12 cellular contexts compared by ENCODE assay signal in genomic region chr4:133149932-133150642, GRCh38. TPM values are rescaled to one million over a fixed set of nuclear protein-coding genes. Genes with fewer than 3 reads are reported as not detected.
DNase-seq lines count a peak whose midpoint lies in the region; ATAC-seq and TF ChIP-seq lines count a peak whose summit lies in the region.
"Had no signal": no experiment of that assay in that cellular context is flagged by ENCODE, and none has a peak within 500 bp of the region (broad histone marks: within the 10 kb centered on the region; RNA-seq: fewer than 3 reads in every experiment).

No MANE protein-coding gene starts in this region.

- H3K4me1 Mint-ChIP-seq in GM23338, result peaks cover 42% of the 10 kb centered on the region

- H3K27me3 ChIP-seq in A673 (replicated peaks; ENCODE audit: insufficient read depth, low read depth, low read length, poor library complexity), result no peaks in the 10 kb centered on the region
- peaks cover 92% of the 10 kb centered on the region for H3K27me3 ChIP-seq in GM23338 (ENCODE audit: insufficient read depth)
- peaks cover 42% of the 10 kb centered on the region for H3K27me3 ChIP-seq in endocrine pancreas (ENCODE audit: control insufficient read depth, insufficient read depth, low read length)
- no peaks in the 10 kb centered on the region for H3K27me3 ChIP-seq in neuron (ENCODE audit: insufficient read depth, low read length)

- H3K4me3 ChIP-seq in A673 (ENCODE audit: low read depth, low read length, poor library complexity, severe bottlenecking), result peak overlapping the region; percentile 63
- peak overlapping the region; percentile 69 for H3K4me3 ChIP-seq in GM23338
- H3K4me3 ChIP-seq in endocrine pancreas (ENCODE audit: control insufficient read depth, insufficient read depth, low read length), result peak overlapping the region; percentile 49
- H3K4me3 ChIP-seq in neuron (ENCODE audit: low read length), result peak overlapping the region; percentile 54

- peak overlapping the region; percentile 95 for H2AFZ ChIP-seq in GM23338
- no peak overlapping the region for H2AFZ ChIP-seq in neuron (ENCODE audit: low read depth, low read length)

- no peak for TF ChIP-seq CTCF in A673 (conservative IDR thresholded peaks at IDR 0.05; ENCODE audit: low read depth, low read length)
- no peak for TF ChIP-seq CTCF in GM23338 (conservative IDR thresholded peaks at IDR 0.05; ENCODE audit: low read depth in 2 of 2)

- H3K27ac ChIP-seq in A673 (ENCODE audit: low read depth, low read length, poor library complexity, severe bottlenecking), result peak overlapping the region; percentile 4
- H3K27ac ChIP-seq in GM23338 (ENCODE audit: low read depth), result no peak overlapping the region
- H3K27ac ChIP-seq: right lobe of liver had no signal

- H3K79me2 ChIP-seq in GM23338 (replicated peaks; ENCODE audit: insufficient read depth), result no peaks in the 10 kb centered on the region

- no peaks in the 10 kb centered on the region; the same call in 2 of the 3 replicates for H3K9me3 Mint-ChIP-seq in GM23338

- no TSS peak for BruUV-seq in A673 (replicated peaks; lab: Mats Ljungman, UMichigan)

- no peak for ATAC-seq in GM23338
- ATAC-seq in GM18519 (IDR thresholded peaks at IDR 0.05; ENCODE audit: low FRiP score, unreplicated experiment), result no peak
- no peak for ATAC-seq in GM19467 (IDR thresholded peaks at IDR 0.05; ENCODE audit: unreplicated experiment)
- ATAC-seq: effector memory CD8-positive, alpha-beta T cell; HCT116; right lobe of liver had no signal

- peak overlapping the region; percentile 68 for H3K4me3 Mint-ChIP-seq in GM23338

- H3F3A ChIP-seq in GM23338 (replicated peaks; ENCODE audit: low read depth), result no peaks in the 10 kb centered on the region

- H3K9me3 ChIP-seq in A673 (ENCODE audit: low read depth, low read length, poor library complexity, severe bottlenecking) (no peaks in the 10 kb centered on the region), endocrine pancreas (ENCODE audit: control insufficient read depth, low read length) (no peaks in the 10 kb centered on the region), neuron (ENCODE audit: low read length) (no peaks in the 10 kb centered on the region)
- H3K9me3 ChIP-seq: right lobe of liver had no signal

- H3K36me3 ChIP-seq in A673 (ENCODE audit: insufficient read depth, low read length, poor library complexity, severe bottlenecking) (no peaks in the 10 kb centered on the region), GM23338 (ENCODE audit: insufficient read depth) (no peaks in the 10 kb centered on the region), endocrine pancreas (ENCODE audit: control insufficient read depth, insufficient read depth, low read length) (no peaks in the 10 kb centered on the region), neuron (ENCODE audit: insufficient read depth, low read length) (no peaks in the 10 kb centered on the region)
- H3K36me3 ChIP-seq: right lobe of liver had no signal

- H3K4me2 ChIP-seq in GM23338, result peak overlapping the region; percentile 93

- H3K36me3 Mint-ChIP-seq in GM23338 (ENCODE audit: low read depth), result no peaks in the 10 kb centered on the region; the same call in 2 of the 3 replicates

- H3K9me2 ChIP-seq in GM23338 (ENCODE audit: insufficient read depth), result no peaks in the 10 kb centered on the region

- no peak overlapping the region for H3K27ac Mint-ChIP-seq in GM23338
- H3K27ac Mint-ChIP-seq: effector memory CD8-positive, alpha-beta T cell had no signal

- CTCF ChIA-PET in A673 (lab: Charles Lee), result no interaction called here

- H3K27me3 Mint-ChIP-seq in GM23338 (ENCODE audit: insufficient read depth, low read depth, poor library complexity), result peaks cover 78% of the 10 kb centered on the region

- H4K20me1 ChIP-seq in GM23338 (replicated peaks; ENCODE audit: insufficient read depth), result 0 out of 2 replicates have a peak, but pooled peaks cover 5% of the 10 kb centered on the region

- POLR2A ChIA-PET in A673 (lab: Charles Lee; ENCODE audit: low non-redundant PET), result no interaction called here

- no peak overlapping the region for H3K9ac ChIP-seq in endocrine pancreas (ENCODE audit: control insufficient read depth, insufficient read depth, low read length)

- intact Hi-C loops in A673 (cut with micrococcal nuclease; ENCODE audit: unreplicated experiment), result loop anchor here (5.0 kb wide), 3 partner anchors 167 to 1782 kb away; no protein-coding TSS in a partner anchor

- DNase-seq in A673 (ENCODE audit: low spot score) (peak; percentile 24), GM23338 (ENCODE audit: low spot score) (peak; percentile 3), activated T-cell treated with anti-CD3 and anti-CD28 coated beads for 4 hours (no peak), kidney tubule cell (ENCODE audit: low spot score) (no peak)
- DNase-seq: effector memory CD8-positive, alpha-beta T cell; NCI-H1048; right lobe of liver had no signal

- H3K4me1 ChIP-seq in A673 (ENCODE audit: insufficient read depth, low read length, poor library complexity, severe bottlenecking) (no peaks in the 10 kb centered on the region), GM23338 (ENCODE audit: insufficient read depth) (peaks cover 48% of the 10 kb centered on the region), endocrine pancreas (ENCODE audit: control insufficient read depth, insufficient read depth, low read length) (no peaks in the 10 kb centered on the region), neuron (ENCODE audit: insufficient read depth, low read length) (peaks cover 5% of the 10 kb centered on the region)

TF ChIP-seq in GM23338, 12 proteins besides CTCF, POLR2A, EP300 and RAD21:
- TF ChIP-seq EZH2 (IDR thresholded peaks at IDR 0.05; ENCODE audit: low read depth, unreplicated experiment) (peak; percentile 60), NANOG (IDR thresholded peaks at IDR 0.05; ENCODE audit: borderline replicate concordance) (no peak)

RNA-seq across cellular contexts. Expression of gene PCDH10, which starts 1.0 kb away (rescaled TPM):
- 40.6 and 43.4 TPM in 2 replicates for total RNA-seq in A673 (2021)
- 4.0 and 5.6 TPM in 2 replicates for total RNA-seq in GM23338 (2014; rRNA removed; shearing (Covaris generic))
- polyA plus RNA-seq in GM23338 (2016; fragmentation: Nextera tagmentation; extraction: Ambion mirVana), result 0.75 and 1.2 TPM in 2 replicates

Comparison
In these comparisons a context has a peak if more than half of its experiments do, and no peak if none do; other contexts are left out.
1. DNase-seq: peak in A673 (single experiment) and GM23338 (single experiment); none in activated T-cell treated with anti-CD3 and anti-CD28 coated beads for 4 hours (single experiment) and kidney tubule cell (single experiment).
2. Peak in every context shown above with its lines, with median percentiles within 50 percentile points of each other: H3K4me3 ChIP-seq.